ENCODE assay signal across 20 cellular contexts in genomic region chr1:191575180-191575579, GRCh38.
DNase-seq lines count a peak whose midpoint lies in the region; FAIRE-seq and TF ChIP-seq lines count a peak whose summit lies in the region.
"Had no signal": no experiment of that assay in that cellular context is flagged by ENCODE, and none has a peak within 500 bp of the region (broad histone marks: within the 10 kb centered on the region; RNA-seq: fewer than 3 reads in every experiment).

No MANE protein-coding gene starts in this region.

- in situ Hi-C loops in brain microvascular endothelial cell (cut with HindIII; ENCODE audit: low pct_ligation_motif_present, low sequenced_read_pairs): no loop called here

- intact Hi-C loops in tibial artery (cut with DNase I; ENCODE audit: low total_unique reads): no loop called here
- intact Hi-C loops in adrenal gland (cut with DNase I): no loop called here

- H3K36me3 ChIP-seq in brain microvascular endothelial cell (replicated peaks) (no peaks in the 10 kb centered on the region), tibial artery (no peaks in the 10 kb centered on the region), adrenal gland (replicated peaks in 1 of 2) (no peaks in the 10 kb centered on the region)
- H3K36me3 ChIP-seq: BLaER1, MG63, Peyer's patch had no signal

- no peaks in the 10 kb centered on the region for H3K9me3 ChIP-seq in tibial artery
- H3K9me3 ChIP-seq in adrenal gland (replicated peaks in 1 of 3): no peaks in the 10 kb centered on the region
- H3K9me3 ChIP-seq: BLaER1, MG63, Peyer's patch had no signal

- no peak for TF ChIP-seq CTCF in brain microvascular endothelial cell (IDR thresholded peaks at IDR 0.05; ENCODE audit: low read depth, low read length, missing control alignments)
- TF ChIP-seq CTCF in tibial artery (IDR thresholded peaks at IDR 0.05): no peak
- TF ChIP-seq CTCF in adrenal gland (IDR thresholded peaks at IDR 0.05): no peak

- H3K27ac ChIP-seq in brain microvascular endothelial cell (no peak overlapping the region), tibial artery (no peak overlapping the region), adrenal gland (no peak overlapping the region)
- H3K27ac ChIP-seq: 22Rv1, BLaER1, Peyer's patch had no signal

- no peaks in the 10 kb centered on the region for H3K4me1 ChIP-seq in tibial artery
- H3K4me1 ChIP-seq in adrenal gland (replicated peaks in 1 of 2): no peaks in the 10 kb centered on the region
- H3K4me1 ChIP-seq: BLaER1, Peyer's patch had no signal

- DNase-seq in DMS53 (lab: John Stamatoyannopoulos, UW) (peak; percentile 27), DMS53 treated with DMSO at 0.1 percent for 48 hours (lab: John Stamatoyannopoulos, UW; ENCODE audit: unreplicated experiment) (no peak), brain microvascular endothelial cell (peak; percentile 7), urothelium cell line (ENCODE audit: low spot score) (peak; percentile 4), tibial artery (no peak), adrenal gland (no peak), GM03348 (ENCODE audit: low spot score) (no peak)
- DNase-seq: CD8-positive, alpha-beta T cell; HCEC 1CT; MG63; NCI-H1092; NCI-H146; NCI-H2081; NCI-H524 treated with DMSO at 0.1 percent for 48 hours; Peyer's patch; Right ventricle myocardium superior had no signal

- no peak for FAIRE-seq in urothelium cell line (lab: Jason Lieb, UNC)
- FAIRE-seq: HepG2 had no signal

- WGBS in adrenal gland, 4 donors: 79 to 94% (median 89%) methylated on average over 3 of the region's 3 CpGs

- no peak for TF ChIP-seq POLR2A in adrenal gland (IDR thresholded peaks at IDR 0.05)

- H3K27me3 ChIP-seq in brain microvascular endothelial cell (replicated peaks) (no peaks in the 10 kb centered on the region), tibial artery (no peaks in the 10 kb centered on the region), adrenal gland (no peaks in the 10 kb centered on the region)
- H3K27me3 ChIP-seq: BLaER1, MG63, Peyer's patch had no signal

- H3K4me3 ChIP-seq in brain microvascular endothelial cell (ENCODE audit: low read depth, low read length) (no peak overlapping the region), tibial artery (no peak overlapping the region), adrenal gland (no peak overlapping the region)
- H3K4me3 ChIP-seq: BLaER1, MG63, Peyer's patch had no signal

TF ChIP-seq in PFSK-1, 5 proteins besides CTCF, POLR2A, EP300 and RAD21:
- no peak for TF ChIP-seq REST (IDR thresholded peaks at IDR 0.05; ENCODE audit: insufficient read depth in 1 of 2, low read depth in 2 of 2, low read length in 2 of 2)
- TF ChIP-seq FOXP2 (optimal IDR thresholded peaks at IDR 0.05; ENCODE audit: borderline replicate concordance, extremely low read depth, extremely low read length, insufficient read depth): no peak
- TF ChIP-seq TAF1 (IDR thresholded peaks at IDR 0.05; ENCODE audit: borderline replicate concordance, insufficient read depth, low read length): peak; percentile 24; the same call in 1 of the 2 replicates

Comparison
In these comparisons a context has a peak if more than half of its experiments do, and no peak if none do; other contexts are left out.
1. DNase-seq: peak in DMS53 (single experiment), brain microvascular endothelial cell (single experiment) and urothelium cell line (single experiment); none in DMS53 treated with DMSO at 0.1 percent for 48 hours (single experiment), tibial artery (0 of 2), adrenal gland (0 of 7) and GM03348 (single experiment).